ENCODE assay signal across 11 cellular contexts in the genomic region with DNA sequence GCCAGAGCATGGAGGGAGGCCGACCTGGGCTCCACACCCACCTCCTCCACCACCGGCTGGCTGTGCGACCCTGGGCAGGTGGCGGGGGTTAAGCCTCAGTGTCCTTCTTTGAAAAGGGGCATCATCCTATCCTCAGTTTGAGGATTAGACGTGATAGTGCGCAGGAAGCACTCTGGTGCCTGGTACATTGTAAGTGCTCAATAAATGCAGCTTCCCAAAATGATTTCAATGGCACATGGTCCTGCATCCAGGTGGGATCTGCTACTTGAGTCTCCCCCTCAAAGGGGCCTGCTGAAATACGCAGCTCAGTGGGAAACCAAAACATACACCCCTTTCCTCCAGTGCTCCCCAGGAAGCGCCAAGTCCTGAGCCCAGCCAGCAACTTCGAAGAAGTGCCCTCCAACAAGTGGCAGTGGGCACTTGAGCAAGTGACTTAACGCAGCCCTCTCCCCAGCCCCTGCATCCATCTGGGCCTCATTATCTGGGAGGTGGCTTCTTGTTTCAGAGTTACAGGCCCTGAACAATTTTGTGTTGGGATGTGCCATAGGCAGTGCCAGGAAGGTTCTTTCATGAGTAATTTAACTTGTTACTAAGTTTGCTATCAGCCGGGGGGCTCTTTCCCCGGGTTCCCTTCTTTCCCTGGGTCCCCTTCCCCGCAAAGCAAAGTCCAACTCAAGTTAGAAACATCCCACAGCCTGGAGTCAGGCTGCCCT. TPM values are rescaled to one million over a fixed set of nuclear protein-coding genes. Genes with fewer than 3 reads are reported as not detected.
DNase-seq lines count a peak whose midpoint lies in the region; ATAC-seq, FAIRE-seq and TF ChIP-seq lines count a peak whose summit lies in the region.
"Had no signal": no experiment of that assay in that cellular context is flagged by ENCODE, and none has a peak within 500 bp of the region (broad histone marks: within the 10 kb centered on the region; RNA-seq: fewer than 3 reads in every experiment).

No MANE protein-coding gene starts in this region.

- H3K79me1 ChIP-seq in H1 (ENCODE audit: low read depth, low read length): peaks cover 41% of the 10 kb centered on the region

- peak overlapping the region; percentile 74 for H3K4me3 Mint-ChIP-seq in nephron progenitor cell

- peak overlapping the region; percentile 88 for H3K18ac ChIP-seq in H1 (ENCODE audit: extremely low read depth, low read length)

- H3K27ac Mint-ChIP-seq in nephron progenitor cell: peak overlapping the region; percentile 99

- no peak for ATAC-seq in aorta (ENCODE audit: low FRiP score)
- ATAC-seq in GM21529 (IDR thresholded peaks at IDR 0.05; ENCODE audit: unreplicated experiment): no peak
- no peak for ATAC-seq in HG03045 (IDR thresholded peaks at IDR 0.05; ENCODE audit: unreplicated experiment)

- no peak overlapping the region for H3K4me3 ChIP-seq in right atrium auricular region
- H3K4me3 ChIP-seq in H1 (ENCODE audit: extremely low read depth in 1 of 4, insufficient read depth in 2 of 4, low read depth in 3 of 4, low read length in 4 of 4): peak overlapping the region in 2 of 4 experiments; percentile 19 to 31; a peak in 3 of 8 replicates
- no peak overlapping the region for H3K4me3 ChIP-seq in aorta (ENCODE audit: low read length in 2 of 2)

- H3K27me3 Mint-ChIP-seq in nephron progenitor cell (ENCODE audit: low read depth, poor library complexity): no peaks in the 10 kb centered on the region

- H3K79me2 ChIP-seq in H1 (ENCODE audit: control insufficient read depth in 1 of 2, insufficient read depth in 2 of 2, low read length in 2 of 2): peaks cover 18 to 92% of the 10 kb centered on the region in 2 experiments

- peak overlapping the region; percentile 58; the same call in 1 of the 2 replicates for H4K8ac ChIP-seq in H1 (ENCODE audit: extremely low read depth, insufficient read depth, low read length)

- peak overlapping the region in 3 of 4 experiments; percentile 19 to 62 (median 49); a peak in 5 of 7 replicates for H3K9ac ChIP-seq in H1 (replicated peaks in 1 of 4; ENCODE audit: extremely low read depth in 1 of 4, low read depth in 3 of 4, low read length in 3 of 4)

- no peak; a peak in 1 of 3 replicates for TF ChIP-seq POLR2A in H1 (IDR thresholded peaks at IDR 0.05; ENCODE audit: control extremely low read depth in 1 of 2, low read depth in 2 of 2, low read length in 2 of 2)

- 67% methylated on average over 13 of the region's 13 CpGs; no CpG with 5 or more reads in 1 of the 2 experiments for WGBS in H1 (ENCODE audit: extremely low coverage in 1 of 2, insufficient coverage in 1 of 2, insufficient read length in 1 of 2, insufficient replicate concordance in 2 of 2, low coverage in 1 of 2, low lambda C conversion rate in 2 of 2, missing lambda C conversion rate in 1 of 2), 2 experiments
- WGBS in aorta, 2 donors: 44 to 48% methylated on average over 13 of the region's 13 CpGs

- no peak for TF ChIP-seq RAD21 in H1 (IDR thresholded peaks at IDR 0.05 in 1 of 2, conservative IDR thresholded peaks at IDR 0.05 in 1 of 2; ENCODE audit: low read depth in 2 of 2, low read length in 2 of 2)

- H3K4me1 Mint-ChIP-seq in nephron progenitor cell: peaks cover 98% of the 10 kb centered on the region

- H3K27ac ChIP-seq in right atrium auricular region (peak overlapping the region; percentile 97 to 98), H1 (ENCODE audit: low read depth, low read length) (peak overlapping the region; percentile 84), aorta (ENCODE audit: low read depth in 1 of 2, low read length in 2 of 2) (peak overlapping the region; percentile 84 to 100)
- H3K27ac ChIP-seq: C4-2B had no signal

- CTCF ChIA-PET in H1 (lab: Charles Lee; ENCODE audit: partially characterized antibody): interaction anchor here (0.6 to 1.4 kb wide), 5 partner anchors 9 to 31 kb away, joined by 3 to 4 read pairs (median 3); a partner anchor contains a TSS

- peak overlapping the region; percentile 82 for H2BK12ac ChIP-seq in H1 (ENCODE audit: low read depth, low read length)

- peaks cover 6 to 42% of the 10 kb centered on the region in 2 experiments for H4K20me1 ChIP-seq in H1 (replicated peaks in 1 of 2; ENCODE audit: control insufficient read depth in 1 of 2, insufficient read depth in 2 of 2, low read length in 2 of 2)

- no peaks in the 10 kb centered on the region; the same call in 1 of the 2 replicates for H3K23me2 ChIP-seq in H1 (ENCODE audit: low read depth, low read length)

- H2AK5ac ChIP-seq in H1 (ENCODE audit: low read depth, low read length): peak overlapping the region; percentile 55

- H2BK120ac ChIP-seq in H1 (replicated peaks; ENCODE audit: low read depth, low read length): peak overlapping the region; percentile 25

- peak overlapping the region; percentile 96 for H2BK5ac ChIP-seq in H1 (ENCODE audit: low read depth, low read length)

- DNase-seq in right atrium auricular region (ENCODE audit: low spot score) (no peak), cardiac septum (ENCODE audit: low spot score) (no peak), H1 (ENCODE audit: low read depth in 1 of 2, low spot score in 2 of 2) (no peak), nephron progenitor cell (no peak), aorta (no peak), GM13976 (ENCODE audit: low spot score) (no peak)
- DNase-seq: NCI-H1694 had no signal

- peak overlapping the region; percentile 31 for H4K91ac ChIP-seq in H1 (replicated peaks; ENCODE audit: insufficient read length, low read length)

- intact Hi-C loops in cardiac septum (cut with DNase I): loop anchor here (2.0 to 5.0 kb wide), 2 partner anchors 27 to 42 kb away; no protein-coding TSS in a partner anchor
- intact Hi-C loops in aorta (cut with DNase I): no loop called here

- in situ Hi-C loops in GM13976 (cut with MboI; ENCODE audit: low sequenced_read_pairs, unreplicated experiment): no loop called here

- peak overlapping the region; percentile 47 for H4K5ac ChIP-seq in H1 (ENCODE audit: insufficient read length, low read depth, low read length)

- H3K4me2 ChIP-seq in H1 (ENCODE audit: insufficient read depth in 1 of 2, low read depth in 2 of 2, low read length in 2 of 2): peak overlapping the region; percentile 59 to 61

- H3K36me3 ChIP-seq in right atrium auricular region (peaks cover 12% of the 10 kb centered on the region), H1 (ENCODE audit: control insufficient read depth in 2 of 4, insufficient read depth in 4 of 4, low read length in 3 of 4) (peaks cover 0 to 5% (median 0%) of the 10 kb centered on the region in 4 experiments; a peak in 1 of 8 replicates), aorta (ENCODE audit: control insufficient read depth in 1 of 2, insufficient read depth in 2 of 2, low read length in 1 of 2) (no peaks in the 10 kb centered on the region)

- H3K14ac ChIP-seq in H1 (ENCODE audit: insufficient read length): no peak overlapping the region

- no peak for TF ChIP-seq EP300 in H1 (IDR thresholded peaks at IDR 0.05; ENCODE audit: borderline replicate concordance in 1 of 2, low read depth in 2 of 2, low read length in 2 of 2)

- POLR2A ChIA-PET in H1 (lab: Charles Lee; ENCODE audit: partially characterized antibody): interaction anchor here (0.9 to 21.5 kb wide), 11 partner anchors 8 to 204 kb away, joined by 3 to 495 read pairs (median 4); a partner anchor contains a TSS

- H3K27me3 ChIP-seq in right atrium auricular region (no peaks in the 10 kb centered on the region), H1 (replicated peaks in 1 of 4; ENCODE audit: control insufficient read depth in 3 of 4, extremely low read depth in 1 of 4, insufficient read depth in 3 of 4, low read length in 3 of 4) (no peaks in the 10 kb centered on the region), aorta (ENCODE audit: control insufficient read depth in 1 of 2, insufficient read depth in 2 of 2, low read length in 1 of 2) (no peaks in the 10 kb centered on the region)

- H3K56ac ChIP-seq in H1 (replicated peaks; ENCODE audit: insufficient read length, low read depth, low read length): peak overlapping the region; percentile 48

- TF ChIP-seq CTCF in right atrium auricular region (IDR thresholded peaks at IDR 0.05) (no peak), H1 (IDR thresholded peaks at IDR 0.05; ENCODE audit: control extremely low read depth in 1 of 3, insufficient read depth in 1 of 3, low read depth in 1 of 3, low read length in 3 of 3) (no peak), nephron progenitor cell (IDR thresholded peaks at IDR 0.05) (no peak), GM13976 (IDR thresholded peaks at IDR 0.05; ENCODE audit: borderline replicate concordance, control extremely low read depth, extremely low read depth, insufficient read depth, missing control alignments) (no peak)

- no peaks in the 10 kb centered on the region for H3K9me3 Mint-ChIP-seq in nephron progenitor cell

- H3K23ac ChIP-seq in H1 (ENCODE audit: insufficient read length): no peak overlapping the region

- H2BK15ac ChIP-seq in H1 (ENCODE audit: low read length): peak overlapping the region; percentile 7; the same call in 1 of the 2 replicates

- H3K4me1 ChIP-seq in right atrium auricular region (peaks cover 0 to 100% of the 10 kb centered on the region in 2 donors), H1 (replicated peaks in 1 of 4; ENCODE audit: control insufficient read depth in 3 of 4, insufficient read depth in 4 of 4, low read length in 3 of 4) (peaks cover 39 to 69% (median 53%) of the 10 kb centered on the region in 4 experiments), aorta (ENCODE audit: control insufficient read depth in 1 of 2, insufficient read depth in 2 of 2, low read length in 2 of 2) (peaks cover 2 to 26% of the 10 kb centered on the region in 2 donors)

- no peak for FAIRE-seq in H1 (lab: Jason Lieb, UNC)
- FAIRE-seq: islet of Langerhans had no signal

- no peak overlapping the region for H2AFZ ChIP-seq in H1 (ENCODE audit: low read length)

- peak overlapping the region; percentile 17 for H3K4ac ChIP-seq in H1 (replicated peaks; ENCODE audit: insufficient read length, low read depth, low read length)

- H3K36me3 Mint-ChIP-seq in nephron progenitor cell (ENCODE audit: low read depth): peaks cover 12% of the 10 kb centered on the region

- no peaks in the 10 kb centered on the region for H3K9me3 ChIP-seq in right atrium auricular region
- no peaks in the 10 kb centered on the region for H3K9me3 ChIP-seq in H1 (ENCODE audit: insufficient read depth in 2 of 2, low read depth in 1 of 2, low read length in 1 of 2)
- no peaks in the 10 kb centered on the region for H3K9me3 ChIP-seq in aorta (ENCODE audit: control insufficient read depth, low read length)

- H2BK20ac ChIP-seq in H1 (ENCODE audit: low read length): peak overlapping the region; percentile 24

RNA-seq across cellular contexts. Expression of a gene that starts 17.9 kb away (rescaled TPM):
- 100 to 1,000 TPM; 115 to 180 TPM for total RNA-seq in right atrium auricular region
- 190 TPM for total RNA-seq in cardiac septum
- total RNA-seq in H1 (2021; fragmentation: NEBNext Ultra II Directional; extraction: Animal tissue kit (Norgen Biotek cat#: 25700)): 520 and 530 TPM in 2 replicates
- polyA plus RNA-seq in H1 (2011; rRNA removed): 211 and 281 TPM in 2 replicates
- 223 TPM for polyA plus RNA-seq in H1 (2011; cell fraction: cytosol; rRNA removed)
- polyA plus RNA-seq in H1 (2011; cell fraction: nucleus; rRNA removed): 1,059 TPM
- 374 to 504 TPM (median 451 TPM) in 4 replicates for polyA plus RNA-seq in H1 (2012, experiment 1 of 2)
- 171 TPM for polyA plus RNA-seq in H1 (2012, experiment 2 of 2)
- 279 TPM for polyA plus RNA-seq in H1 (2013, experiment 1 of 2)
- 254 TPM for polyA plus RNA-seq in H1 (2013, experiment 2 of 2)
- polyA minus RNA-seq in H1 (2011; rRNA and poly(A)+ RNA removed): 190 and 202 TPM in 2 replicates
- polyA minus RNA-seq in H1 (2011; cell fraction: cytosol; rRNA and poly(A)+ RNA removed): 103 TPM
- 171 TPM for polyA minus RNA-seq in H1 (2011; cell fraction: nucleus; rRNA and poly(A)+ RNA removed)
- total RNA-seq in aorta: 1,000 to 10,000 TPM in 1 of 2 donors, 100 to 1,000 TPM in 1; 794 to 1,985 TPM
- polyA plus RNA-seq in aorta: 100 to 1,000 TPM; 111 to 163 TPM

RNA-seq across cellular contexts. Expression of a gene that starts 46.4 kb away (rescaled TPM):
- 100 to 1,000 TPM; 716 to 786 TPM for total RNA-seq in right atrium auricular region
- 483 TPM for total RNA-seq in cardiac septum
- 329 and 344 TPM in 2 replicates for total RNA-seq in H1 (2021; fragmentation: NEBNext Ultra II Directional; extraction: Animal tissue kit (Norgen Biotek cat#: 25700))
- 937 and 977 TPM in 2 replicates for polyA plus RNA-seq in H1 (2011; rRNA removed)
- 945 TPM for polyA plus RNA-seq in H1 (2011; cell fraction: cytosol; rRNA removed)
- polyA plus RNA-seq in H1 (2011; cell fraction: nucleus; rRNA removed): 915 TPM
- polyA plus RNA-seq in H1 (2012, experiment 1 of 2): 382 to 549 TPM (median 528 TPM) in 4 replicates
- polyA plus RNA-seq in H1 (2012, experiment 2 of 2): 458 TPM
- 236 TPM for polyA plus RNA-seq in H1 (2013, experiment 1 of 2)
- polyA plus RNA-seq in H1 (2013, experiment 2 of 2): 236 TPM
- polyA minus RNA-seq in H1 (2011; rRNA and poly(A)+ RNA removed): 386 and 450 TPM in 2 replicates
- polyA minus RNA-seq in H1 (2011; cell fraction: cytosol; rRNA and poly(A)+ RNA removed): 188 TPM
- 180 TPM for polyA minus RNA-seq in H1 (2011; cell fraction: nucleus; rRNA and poly(A)+ RNA removed)
- total RNA-seq in aorta: 100 to 1,000 TPM; 171 to 183 TPM
- 100 to 1,000 TPM; 299 to 445 TPM for polyA plus RNA-seq in aorta

RNA-seq across cellular contexts. Expression of a gene that starts 47.6 kb away (rescaled TPM):
- total RNA-seq in right atrium auricular region (1 to 10 TPM in 1 of 2 donors, under 1 TPM in 1; 0.83 to 4.2 TPM), cardiac septum (1.5 TPM), aorta (10 to 100 TPM in 1 of 2 donors, 1 to 10 TPM in 1; 7.3 to 13.2 TPM)
- total RNA-seq in H1 (2021; fragmentation: NEBNext Ultra II Directional; extraction: Animal tissue kit (Norgen Biotek cat#: 25700)): 10.4 and 14.4 TPM in 2 replicates
- polyA plus RNA-seq in H1 (2011; rRNA removed) (9.0 and 22.0 TPM in 2 replicates), aorta (1 to 10 TPM; 1.6 to 2.1 TPM)
- 8.0 TPM for polyA plus RNA-seq in H1 (2011; cell fraction: cytosol; rRNA removed)
- polyA plus RNA-seq in H1 (2011; cell fraction: nucleus; rRNA removed): 12.8 TPM
- 9.6 to 16.0 TPM (median 13.8 TPM) in 4 replicates for polyA plus RNA-seq in H1 (2012, experiment 1 of 2)
- polyA plus RNA-seq in H1 (2012, experiment 2 of 2): 7.3 TPM
- 14.6 TPM for polyA plus RNA-seq in H1 (2013, experiment 1 of 2)
- polyA plus RNA-seq in H1 (2013, experiment 2 of 2): 11.8 TPM
- 1.1 and 1.6 TPM in 2 replicates for polyA minus RNA-seq in H1 (2011; rRNA and poly(A)+ RNA removed)
- 3.7 TPM for polyA minus RNA-seq in H1 (2011; cell fraction: cytosol; rRNA and poly(A)+ RNA removed)
- 2.0 TPM for polyA minus RNA-seq in H1 (2011; cell fraction: nucleus; rRNA and poly(A)+ RNA removed)
